ENCODE assay signal across 1 cellular context in genomic region chr5:177367981-177368960, GRCh38.
TF ChIP-seq lines count a peak whose summit lies in the region.

No MANE protein-coding gene starts in this region.

TF ChIP-seq in HepG2, 621 proteins besides CTCF, POLR2A, EP300 and RAD21:
- TF ChIP-seq MNT (IDR thresholded peaks at IDR 0.05) (0 out of 2 replicates have a peak, but pooled peaks have one; percentile 11), HES4 (CRISPR knock-in tag; IDR thresholded peaks at IDR 0.05; ENCODE audit: borderline replicate concordance) (no peak), ZNF703 (CRISPR knock-in tag; IDR thresholded peaks at IDR 0.05; ENCODE audit: borderline replicate concordance) (no peak), ZNF224 (CRISPR knock-in tag; IDR thresholded peaks at IDR 0.05) (no peak), TEAD2 (CRISPR knock-in tag; IDR thresholded peaks at IDR 0.05) (no peak)
TF ChIP-seq in HepG2: peak in this region for 1.
